Comparison of ENCODE assay signal across 1 cellular context in the genomic region with DNA sequence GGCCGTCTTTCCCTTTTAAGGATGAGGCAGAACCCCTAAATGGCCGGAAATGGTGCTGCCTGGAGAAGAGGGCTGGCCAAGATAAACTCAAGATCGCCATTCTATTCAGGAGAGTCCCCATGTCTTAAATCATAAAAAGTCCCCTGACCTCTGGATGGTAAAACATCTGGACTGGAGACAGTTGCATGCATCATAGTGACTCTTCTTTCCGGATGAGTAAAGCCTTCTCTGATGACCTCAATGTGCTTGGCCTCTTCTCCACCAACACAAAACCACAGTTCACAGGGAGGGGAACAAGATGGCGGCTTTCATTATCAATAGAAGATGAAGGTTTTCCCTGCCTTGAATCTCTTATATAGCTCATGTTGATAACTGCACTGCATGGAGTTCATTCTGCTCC.
A peak's percentile ranks its signal among the peaks of the same experiment; 100 is the strongest.
TF ChIP-seq lines count a peak whose summit lies in the region.

No MANE protein-coding gene starts in this region.

TF ChIP-seq in IMR-90, 13 proteins besides CTCF, POLR2A, EP300 and RAD21:
- TF ChIP-seq, protein P1, sequence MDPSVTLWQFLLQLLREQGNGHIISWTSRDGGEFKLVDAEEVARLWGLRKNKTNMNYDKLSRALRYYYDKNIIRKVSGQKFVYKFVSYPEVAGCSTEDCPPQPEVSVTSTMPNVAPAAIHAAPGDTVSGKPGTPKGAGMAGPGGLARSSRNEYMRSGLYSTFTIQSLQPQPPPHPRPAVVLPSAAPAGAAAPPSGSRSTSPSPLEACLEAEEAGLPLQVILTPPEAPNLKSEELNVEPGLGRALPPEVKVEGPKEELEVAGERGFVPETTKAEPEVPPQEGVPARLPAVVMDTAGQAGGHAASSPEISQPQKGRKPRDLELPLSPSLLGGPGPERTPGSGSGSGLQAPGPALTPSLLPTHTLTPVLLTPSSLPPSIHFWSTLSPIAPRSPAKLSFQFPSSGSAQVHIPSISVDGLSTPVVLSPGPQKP (IDR thresholded peaks at IDR 0.05; ENCODE audit: borderline replicate concordance, low read depth, low read length): no peak
- TF ChIP-seq FOS (IDR thresholded peaks at IDR 0.05; ENCODE audit: low read depth, low read length) (peak; percentile 56), SMC3 (IDR thresholded peaks at IDR 0.05; ENCODE audit: low read depth, low read length) (no peak), MAFK (IDR thresholded peaks at IDR 0.05; ENCODE audit: low read depth, low read length) (no peak), NFE2L2 (IDR thresholded peaks at IDR 0.05; ENCODE audit: low read depth, low read length) (peak; percentile 28; the same call in 1 of the 2 replicates), MAZ (IDR thresholded peaks at IDR 0.05; ENCODE audit: borderline replicate concordance, low read depth, low read length) (0 out of 2 replicates have a peak, but pooled peaks have one; percentile 36), CEBPB (IDR thresholded peaks at IDR 0.05; ENCODE audit: low read depth, low read length) (no peak), CHD1 (IDR thresholded peaks at IDR 0.05; ENCODE audit: low read depth, low read length) (no peak), MXI1 (IDR thresholded peaks at IDR 0.05; ENCODE audit: borderline replicate concordance, low read depth, low read length) (no peak), RFX5 (IDR thresholded peaks at IDR 0.05; ENCODE audit: low read depth, low read length) (no peak)
